Comparison of ENCODE assay signal across 8 cellular contexts in the genomic region with DNA sequence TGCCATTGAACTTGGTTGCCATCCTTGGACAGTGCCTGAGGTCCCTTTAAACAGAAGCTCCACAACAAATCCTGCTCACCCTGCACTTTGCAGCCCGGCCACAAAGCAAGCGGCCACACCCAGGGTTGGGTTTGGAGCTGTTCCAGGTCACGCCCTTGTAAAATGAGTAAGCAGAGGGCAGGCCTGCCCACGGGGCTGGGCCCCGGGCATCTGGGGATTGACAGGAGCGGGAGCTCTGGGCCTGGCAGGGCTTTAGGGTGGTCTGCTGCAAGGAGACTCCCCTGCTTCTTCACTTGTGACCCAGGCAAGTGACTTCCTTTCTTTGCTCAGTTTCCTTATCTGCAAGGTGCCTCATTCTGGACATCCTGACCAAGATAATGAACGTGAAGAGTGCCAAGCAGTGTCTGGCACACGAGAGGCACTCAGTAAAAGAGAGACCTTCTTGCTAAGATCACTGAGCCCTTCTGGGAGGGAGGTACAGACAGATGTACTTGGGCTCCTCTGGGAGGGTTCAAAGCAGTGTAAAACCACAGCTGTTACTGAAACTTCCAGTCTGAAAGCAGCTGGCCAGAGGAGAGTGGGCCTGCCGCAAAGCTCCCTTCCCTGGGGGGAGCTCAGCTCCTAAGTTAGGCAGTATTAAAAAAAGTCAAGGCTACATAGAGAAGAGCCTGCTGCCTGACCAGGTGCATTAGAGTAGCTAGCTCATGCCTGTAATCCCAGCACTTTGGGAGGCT. TPM values are rescaled to one million over a fixed set of nuclear protein-coding genes. Genes with fewer than 3 reads are reported as not detected.
DNase-seq lines count a peak whose midpoint lies in the region; ATAC-seq and TF ChIP-seq lines count a peak whose summit lies in the region.

No MANE protein-coding gene starts in this region.

- intact Hi-C loops in CD14-positive monocyte (cut with micrococcal nuclease) = loop anchor here in 1 of 2 donors (5.0 kb wide), 1 partner anchor 186 kb away; the partner anchor contains the start of gene HNRNPR
- intact Hi-C loops in Right ventricle myocardium inferior (cut with DNase I) = no loop called here

- H3K27me3 Mint-ChIP-seq in CD14-positive monocyte (ENCODE audit: low read depth in 3 of 3) = peaks cover 0 to under 1% (median 0%) of the 10 kb centered on the region in 3 donors
- no peaks in the 10 kb centered on the region for H3K27me3 Mint-ChIP-seq in activated T-helper 17 cell treated with anti-CD3 and anti-CD28 coated beads, Interleukin-2, amount 50 U/mL, for 72 hours

- DNase-seq in CD14-positive monocyte (ENCODE audit: low spot score) = peak; percentile 94
- peak; percentile 90 for DNase-seq in KBM-7
- DNase-seq in RKO (ENCODE audit: low spot score) = peak; percentile 95
- DNase-seq in Right ventricle myocardium inferior (ENCODE audit: missing footprints) = peak; percentile 95
- peak; percentile 51 to 80 for DNase-seq in stimulated activated CD4-positive, alpha-beta T cell treated with anti-CD3 and anti-CD28 coated beads, Interleukin-12 subunit alpha, Interleukin-12 subunit beta, amount 100 ng/mL, for 24 hours (ENCODE audit: low read depth in 2 of 2)

- H3K9me3 Mint-ChIP-seq in CD14-positive monocyte = no peaks in the 10 kb centered on the region
- H3K9me3 Mint-ChIP-seq in activated T-helper 17 cell treated with anti-CD3 and anti-CD28 coated beads, Interleukin-2, amount 50 U/mL, for 72 hours = no peaks in the 10 kb centered on the region

- TF ChIP-seq CTCF in CD14-positive monocyte (IDR thresholded peaks at IDR 0.05) = no peak

- ATAC-seq in GM19397 (IDR thresholded peaks at IDR 0.05; ENCODE audit: unreplicated experiment) = peak; percentile 45
- peak; percentile 78 for ATAC-seq in activated T-helper 17 cell treated with anti-CD3 and anti-CD28 coated beads, Interleukin-2, amount 50 U/mL, for 72 hours (replicated peaks)
- ATAC-seq in Right ventricle myocardium inferior = peak; percentile 74
- no peak for ATAC-seq in HG03159 (IDR thresholded peaks at IDR 0.05; ENCODE audit: unreplicated experiment)

- peaks cover 90% of the 10 kb centered on the region for H3K4me1 Mint-ChIP-seq in CD14-positive monocyte
- H3K4me1 Mint-ChIP-seq in activated T-helper 17 cell treated with anti-CD3 and anti-CD28 coated beads, Interleukin-2, amount 50 U/mL, for 72 hours = peaks cover 50% of the 10 kb centered on the region

- peaks cover 1 to 9% of the 10 kb centered on the region in 2 donors for H3K36me3 Mint-ChIP-seq in CD14-positive monocyte
- no peaks in the 10 kb centered on the region for H3K36me3 Mint-ChIP-seq in activated T-helper 17 cell treated with anti-CD3 and anti-CD28 coated beads, Interleukin-2, amount 50 U/mL, for 72 hours (ENCODE audit: low read depth)

- H3K4me3 Mint-ChIP-seq in CD14-positive monocyte = peak overlapping the region; percentile 82 to 94
- peak overlapping the region; percentile 83 for H3K4me3 Mint-ChIP-seq in activated T-helper 17 cell treated with anti-CD3 and anti-CD28 coated beads, Interleukin-2, amount 50 U/mL, for 72 hours

- peak overlapping the region; percentile 94 to 99 (median 97) for H3K27ac Mint-ChIP-seq in CD14-positive monocyte
- H3K27ac Mint-ChIP-seq in activated T-helper 17 cell treated with anti-CD3 and anti-CD28 coated beads, Interleukin-2, amount 50 U/mL, for 72 hours = peak overlapping the region; percentile 38

- in situ Hi-C loops in KBM-7 (cut with MboI; ENCODE audit: low pct_unique_long_range_greater_than_20kb, low sequenced_read_pairs) = no loop called here

RNA-seq across cellular contexts. Expression of gene E2F2, which starts 2.6 kb away (rescaled TPM):
- 1 to 10 TPM in 1 of 2 donors, under 1 TPM in 1; 0.24 to 1.8 TPM for polyA plus RNA-seq in CD14-positive monocyte
- 10 to 100 TPM; 13.0 to 24.1 TPM for total RNA-seq in activated T-helper 17 cell treated with anti-CD3 and anti-CD28 coated beads, Interleukin-2, amount 50 U/mL, for 72 hours
- 0.76 TPM for total RNA-seq in Right ventricle myocardium inferior

RNA-seq across cellular contexts. Expression of gene ID3, which starts 30.9 kb away (rescaled TPM):
- 1 to 10 TPM; 1.1 to 2.5 TPM for polyA plus RNA-seq in CD14-positive monocyte
- total RNA-seq in activated T-helper 17 cell treated with anti-CD3 and anti-CD28 coated beads, Interleukin-2, amount 50 U/mL, for 72 hours = 10 to 100 TPM; 19.5 to 45.2 TPM
- total RNA-seq in Right ventricle myocardium inferior = 90.3 TPM

RNA-seq across cellular contexts. Expression of gene ASAP3, which starts 44.4 kb away (rescaled TPM):
- polyA plus RNA-seq in CD14-positive monocyte = under 1 TPM in 1 of 2 donors, not detected in 1; 0.27 TPM
- 1 to 10 TPM in 1 of 2 donors, under 1 TPM in 1; 0.37 to 1.0 TPM for total RNA-seq in activated T-helper 17 cell treated with anti-CD3 and anti-CD28 coated beads, Interleukin-2, amount 50 U/mL, for 72 hours
- 44.3 TPM for total RNA-seq in Right ventricle myocardium inferior

Comparison
In these comparisons a context has a peak if more than half of its experiments do, and no peak if none do; other contexts are left out.
1. RNA of gene ASAP3, which starts 44.4 kb away (total RNA-seq): 44.3 TPM in Right ventricle myocardium inferior (single experiment); 0.37 to 1.0 TPM in activated T-helper 17 cell treated with anti-CD3 and anti-CD28 coated beads, Interleukin-2, amount 50 U/mL, for 72 hours; every median in the first group is over 10 times any median in the second.
2. Peak in every context shown above with its lines, with median percentiles within 50 percentile points of each other: DNase-seq.